ENCODE assay signal across 1 cellular context in genomic region chr5:122173484-122174191, GRCh38.
TF ChIP-seq lines count a peak whose summit lies in the region.

No MANE protein-coding gene starts in this region.

TF ChIP-seq in K562, 482 proteins besides CTCF, POLR2A, EP300 and RAD21:
- TF ChIP-seq, protein P1, sequence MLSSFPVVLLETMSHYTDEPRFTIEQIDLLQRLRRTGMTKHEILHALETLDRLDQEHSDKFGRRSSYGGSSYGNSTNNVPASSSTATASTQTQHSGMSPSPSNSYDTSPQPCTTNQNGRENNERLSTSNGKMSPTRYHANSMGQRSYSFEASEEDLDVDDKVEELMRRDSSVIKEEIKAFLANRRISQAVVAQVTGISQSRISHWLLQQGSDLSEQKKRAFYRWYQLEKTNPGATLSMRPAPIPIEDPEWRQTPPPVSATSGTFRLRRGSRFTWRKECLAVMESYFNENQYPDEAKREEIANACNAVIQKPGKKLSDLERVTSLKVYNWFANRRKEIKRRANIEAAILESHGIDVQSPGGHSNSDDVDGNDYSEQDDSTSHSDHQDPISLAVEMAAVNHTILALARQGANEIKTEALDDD (IDR thresholded peaks at IDR 0.05): no peak
- TF ChIP-seq YY1 (IDR thresholded peaks at IDR 0.05; ENCODE audit: borderline replicate concordance in 1 of 3, control insufficient read depth in 1 of 3, extremely low read depth in 1 of 3, insufficient read depth in 3 of 3, insufficient read length in 1 of 3, insufficient replicate concordance in 2 of 3, low read depth in 1 of 3, low read length in 2 of 3) (no peak), MAFK (IDR thresholded peaks at IDR 0.05; ENCODE audit: low read length) (peak; percentile 89), ZC3H4 (CRISPR knock-in tag; IDR thresholded peaks at IDR 0.05; ENCODE audit: borderline replicate concordance) (no peak), ZKSCAN1 (IDR thresholded peaks at IDR 0.05; ENCODE audit: low read depth, low read length) (no peak), PML (IDR thresholded peaks at IDR 0.05; ENCODE audit: low read length) (no peak), MITF (IDR thresholded peaks at IDR 0.05) (no peak), SPI1 (IDR thresholded peaks at IDR 0.05; ENCODE audit: borderline replicate concordance, low read depth, low read length) (peak; percentile 83), STAT6 (CRISPR knock-in tag; IDR thresholded peaks at IDR 0.05) (no peak), MAFG (tag; conservative IDR thresholded peaks at IDR 0.05) (peak; percentile 88), ZNF316 (IDR thresholded peaks at IDR 0.05) (peak; percentile 96), PHTF2 (CRISPR knock-in tag; IDR thresholded peaks at IDR 0.05) (no peak), C11orf30 (IDR thresholded peaks at IDR 0.05; ENCODE audit: low read depth) (peak; percentile 89), MAFF (IDR thresholded peaks at IDR 0.05; ENCODE audit: low read length) (peak; percentile 92), HCFC1 (IDR thresholded peaks at IDR 0.05; ENCODE audit: low read depth, low read length) (no peak), ZC3H11A (IDR thresholded peaks at IDR 0.05; ENCODE audit: low read depth, low read length) (no peak), ARHGAP35 (IDR thresholded peaks at IDR 0.05; ENCODE audit: partially characterized antibody) (no peak), JUN (IDR thresholded peaks at IDR 0.05; ENCODE audit: borderline replicate concordance, low read depth, low read length) (no peak), JUN (CRISPR knock-in tag; IDR thresholded peaks at IDR 0.05; ENCODE audit: borderline replicate concordance) (no peak), ZNF77 (CRISPR knock-in tag; IDR thresholded peaks at IDR 0.05) (no peak)
- TF ChIP-seq, protein P2, sequence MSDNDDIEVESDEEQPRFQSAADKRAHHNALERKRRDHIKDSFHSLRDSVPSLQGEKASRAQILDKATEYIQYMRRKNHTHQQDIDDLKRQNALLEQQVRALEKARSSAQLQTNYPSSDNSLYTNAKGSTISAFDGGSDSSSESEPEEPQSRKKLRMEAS (CRISPR knock-in tag; IDR thresholded peaks at IDR 0.05): no peak
- TF ChIP-seq, protein P3, sequence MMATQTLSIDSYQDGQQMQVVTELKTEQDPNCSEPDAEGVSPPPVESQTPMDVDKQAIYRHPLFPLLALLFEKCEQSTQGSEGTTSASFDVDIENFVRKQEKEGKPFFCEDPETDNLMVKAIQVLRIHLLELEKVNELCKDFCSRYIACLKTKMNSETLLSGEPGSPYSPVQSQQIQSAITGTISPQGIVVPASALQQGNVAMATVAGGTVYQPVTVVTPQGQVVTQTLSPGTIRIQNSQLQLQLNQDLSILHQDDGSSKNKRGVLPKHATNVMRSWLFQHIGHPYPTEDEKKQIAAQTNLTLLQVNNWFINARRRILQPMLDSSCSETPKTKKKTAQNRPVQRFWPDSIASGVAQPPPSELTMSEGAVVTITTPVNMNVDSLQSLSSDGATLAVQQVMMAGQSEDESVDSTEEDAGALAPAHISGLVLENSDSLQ (IDR thresholded peaks at IDR 0.05): no peak
